1 cellular context compared by ENCODE assay signal in the genomic region with DNA sequence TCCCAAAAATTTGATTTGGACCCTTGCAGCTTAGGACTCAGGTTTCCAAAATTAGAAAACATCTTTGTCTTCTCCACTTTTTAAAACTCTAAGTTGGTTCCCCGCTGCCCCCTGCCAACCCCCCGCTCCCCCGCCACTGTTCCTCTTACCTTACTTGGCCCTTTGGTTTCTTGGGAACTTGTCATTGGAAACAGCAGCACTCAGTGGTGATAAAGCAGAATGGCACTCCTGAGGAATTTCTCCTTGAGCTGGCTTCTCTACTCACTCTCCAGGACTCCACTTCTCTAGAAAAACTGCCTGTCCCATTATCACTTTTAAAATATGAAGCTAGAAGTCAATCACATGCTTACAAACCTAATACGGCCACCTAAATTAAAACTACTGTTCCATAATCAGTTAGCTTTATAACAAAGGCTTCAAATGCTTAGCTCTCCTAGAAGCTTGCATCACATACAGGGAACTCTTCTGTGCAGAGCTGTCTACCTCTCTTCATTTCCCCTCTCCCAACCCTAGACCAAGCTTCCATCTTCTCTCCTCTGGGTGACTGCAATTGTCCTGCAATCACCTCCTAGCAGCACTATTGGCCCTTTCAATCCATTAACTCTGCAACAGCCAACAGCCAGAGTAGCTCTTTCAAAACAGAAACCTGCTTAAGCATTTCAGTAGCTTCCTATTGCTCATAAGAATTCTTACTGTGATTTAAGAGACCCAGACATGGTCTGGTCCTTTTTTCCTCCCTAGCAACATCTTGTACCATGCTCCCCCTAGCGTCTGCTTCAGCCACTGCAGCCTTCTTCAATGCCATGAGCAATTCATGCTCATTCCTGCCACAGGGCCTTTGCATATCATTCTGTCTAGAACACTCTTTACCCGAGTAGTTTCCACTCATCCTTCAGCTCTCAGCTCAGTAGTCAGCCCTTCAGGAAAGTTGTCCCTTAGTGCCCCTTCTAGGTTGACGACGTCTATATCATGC.
TF ChIP-seq lines count a peak whose summit lies in the region.

No MANE protein-coding gene starts in this region.

TF ChIP-seq in HepG2, 621 proteins besides CTCF, POLR2A, EP300 and RAD21 (continued from another document):
- TF ChIP-seq, protein P1, sequence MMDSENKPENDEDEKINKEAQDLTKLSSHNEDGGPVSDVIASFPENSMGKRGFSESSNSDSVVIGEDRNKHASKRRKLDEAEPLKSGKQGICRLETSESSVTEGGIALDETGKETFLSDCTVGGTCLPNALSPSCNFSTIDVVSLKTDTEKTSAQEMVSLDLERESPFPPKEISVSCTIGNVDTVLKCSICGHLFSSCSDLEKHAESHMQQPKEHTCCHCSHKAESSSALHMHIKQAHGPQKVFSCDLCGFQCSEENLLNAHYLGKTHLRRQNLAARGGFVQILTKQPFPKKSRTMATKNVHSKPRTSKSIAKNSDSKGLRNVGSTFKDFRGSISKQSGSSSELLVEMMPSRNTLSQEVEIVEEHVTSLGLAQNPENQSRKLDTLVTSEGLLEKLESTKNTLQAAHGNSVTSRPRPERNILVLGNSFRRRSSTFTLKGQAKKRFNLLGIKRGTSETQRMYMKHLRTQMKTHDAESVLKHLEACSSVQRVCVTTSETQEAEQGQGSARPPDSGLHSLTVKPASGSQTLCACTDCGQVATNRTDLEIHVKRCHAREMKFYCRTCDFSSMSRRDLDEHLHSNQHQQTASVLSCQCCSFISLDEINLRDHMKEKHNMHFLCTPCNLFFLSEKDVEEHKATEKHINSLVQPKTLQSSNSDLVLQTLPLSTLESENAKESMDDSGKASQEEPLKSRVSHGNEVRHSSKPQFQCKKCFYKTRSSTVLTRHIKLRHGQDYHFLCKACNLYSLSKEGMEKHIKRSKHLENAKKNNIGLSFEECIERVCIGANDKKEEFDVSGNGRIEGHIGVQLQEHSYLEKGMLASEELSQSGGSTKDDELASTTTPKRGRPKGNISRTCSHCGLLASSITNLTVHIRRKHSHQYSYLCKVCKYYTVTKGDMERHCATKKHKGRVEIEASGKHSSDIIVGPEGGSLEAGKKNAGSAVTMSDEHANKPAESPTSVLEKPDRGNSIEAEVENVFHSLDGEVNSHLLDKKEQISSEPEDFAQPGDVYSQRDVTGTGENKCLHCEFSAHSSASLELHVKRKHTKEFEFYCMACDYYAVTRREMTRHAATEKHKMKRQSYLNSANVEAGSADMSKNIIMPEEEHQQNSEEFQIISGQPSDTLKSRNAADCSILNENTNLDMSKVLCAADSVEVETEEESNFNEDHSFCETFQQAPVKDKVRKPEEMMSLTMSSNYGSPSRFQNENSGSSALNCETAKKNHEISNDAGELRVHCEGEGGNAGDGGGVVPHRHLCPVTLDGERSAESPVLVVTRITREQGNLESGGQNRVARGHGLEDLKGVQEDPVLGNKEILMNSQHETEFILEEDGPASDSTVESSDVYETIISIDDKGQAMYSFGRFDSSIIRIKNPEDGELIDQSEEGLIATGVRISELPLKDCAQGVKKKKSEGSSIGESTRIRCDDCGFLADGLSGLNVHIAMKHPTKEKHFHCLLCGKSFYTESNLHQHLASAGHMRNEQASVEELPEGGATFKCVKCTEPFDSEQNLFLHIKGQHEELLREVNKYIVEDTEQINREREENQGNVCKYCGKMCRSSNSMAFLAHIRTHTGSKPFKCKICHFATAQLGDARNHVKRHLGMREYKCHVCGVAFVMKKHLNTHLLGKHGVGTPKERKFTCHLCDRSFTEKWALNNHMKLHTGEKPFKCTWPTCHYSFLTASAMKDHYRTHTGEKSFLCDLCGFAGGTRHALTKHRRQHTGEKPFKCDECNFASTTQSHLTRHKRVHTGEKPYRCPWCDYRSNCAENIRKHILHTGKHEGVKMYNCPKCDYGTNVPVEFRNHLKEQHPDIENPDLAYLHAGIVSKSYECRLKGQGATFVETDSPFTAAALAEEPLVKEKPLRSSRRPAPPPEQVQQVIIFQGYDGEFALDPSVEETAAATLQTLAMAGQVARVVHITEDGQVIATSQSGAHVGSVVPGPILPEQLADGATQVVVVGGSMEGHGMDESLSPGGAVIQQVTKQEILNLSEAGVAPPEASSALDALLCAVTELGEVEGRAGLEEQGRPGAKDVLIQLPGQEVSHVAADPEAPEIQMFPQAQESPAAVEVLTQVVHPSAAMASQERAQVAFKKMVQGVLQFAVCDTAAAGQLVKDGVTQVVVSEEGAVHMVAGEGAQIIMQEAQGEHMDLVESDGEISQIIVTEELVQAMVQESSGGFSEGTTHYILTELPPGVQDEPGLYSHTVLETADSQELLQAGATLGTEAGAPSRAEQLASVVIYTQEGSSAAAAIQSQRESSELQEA (CRISPR knock-in tag; IDR thresholded peaks at IDR 0.05; ENCODE audit: not compliant biosample characterization): no peak
- TF ChIP-seq ZNF777 (CRISPR knock-in tag; IDR thresholded peaks at IDR 0.05) (no peak), CBX5 (CRISPR knock-in tag; IDR thresholded peaks at IDR 0.05; ENCODE audit: borderline replicate concordance) (0 out of 2 replicates have a peak, but pooled peaks have one; percentile 39), ZNF616 (CRISPR knock-in tag; IDR thresholded peaks at IDR 0.05; ENCODE audit: low read depth) (no peak), LCORL (IDR thresholded peaks at IDR 0.05) (no peak), LCORL (CRISPR knock-in tag; IDR thresholded peaks at IDR 0.05) (no peak), ZNF572 (CRISPR knock-in tag; IDR thresholded peaks at IDR 0.05) (no peak), GATAD2A (CRISPR knock-in tag; IDR thresholded peaks at IDR 0.05) (no peak), ZNF792 (CRISPR knock-in tag; IDR thresholded peaks at IDR 0.05) (no peak), RFX3 (CRISPR knock-in tag; IDR thresholded peaks at IDR 0.05) (no peak), ZBTB21 (CRISPR knock-in tag; IDR thresholded peaks at IDR 0.05) (no peak), HOXA7 (CRISPR knock-in tag; IDR thresholded peaks at IDR 0.05) (no peak), KLF15 (CRISPR knock-in tag; IDR thresholded peaks at IDR 0.05; ENCODE audit: borderline replicate concordance) (no peak), MAF1 (CRISPR knock-in tag; IDR thresholded peaks at IDR 0.05; ENCODE audit: borderline replicate concordance) (no peak), CREM (IDR thresholded peaks at IDR 0.05) (no peak), CREM (CRISPR knock-in tag; IDR thresholded peaks at IDR 0.05) (no peak), ZNF484 (CRISPR knock-in tag; IDR thresholded peaks at IDR 0.05; ENCODE audit: borderline replicate concordance, low read depth) (no peak), U2AF1 (optimal IDR thresholded peaks at IDR 0.05; ENCODE audit: low read depth, low read length) (no peak), ZNF530 (CRISPR knock-in tag; IDR thresholded peaks at IDR 0.05; ENCODE audit: low read depth) (no peak), TEAD3 (CRISPR knock-in tag; optimal IDR thresholded peaks at IDR 0.05; ENCODE audit: borderline replicate concordance) (peak; percentile 30), STAG1 (CRISPR knock-in tag; IDR thresholded peaks at IDR 0.05) (peak; percentile 83)
- TF ChIP-seq, protein P2, sequence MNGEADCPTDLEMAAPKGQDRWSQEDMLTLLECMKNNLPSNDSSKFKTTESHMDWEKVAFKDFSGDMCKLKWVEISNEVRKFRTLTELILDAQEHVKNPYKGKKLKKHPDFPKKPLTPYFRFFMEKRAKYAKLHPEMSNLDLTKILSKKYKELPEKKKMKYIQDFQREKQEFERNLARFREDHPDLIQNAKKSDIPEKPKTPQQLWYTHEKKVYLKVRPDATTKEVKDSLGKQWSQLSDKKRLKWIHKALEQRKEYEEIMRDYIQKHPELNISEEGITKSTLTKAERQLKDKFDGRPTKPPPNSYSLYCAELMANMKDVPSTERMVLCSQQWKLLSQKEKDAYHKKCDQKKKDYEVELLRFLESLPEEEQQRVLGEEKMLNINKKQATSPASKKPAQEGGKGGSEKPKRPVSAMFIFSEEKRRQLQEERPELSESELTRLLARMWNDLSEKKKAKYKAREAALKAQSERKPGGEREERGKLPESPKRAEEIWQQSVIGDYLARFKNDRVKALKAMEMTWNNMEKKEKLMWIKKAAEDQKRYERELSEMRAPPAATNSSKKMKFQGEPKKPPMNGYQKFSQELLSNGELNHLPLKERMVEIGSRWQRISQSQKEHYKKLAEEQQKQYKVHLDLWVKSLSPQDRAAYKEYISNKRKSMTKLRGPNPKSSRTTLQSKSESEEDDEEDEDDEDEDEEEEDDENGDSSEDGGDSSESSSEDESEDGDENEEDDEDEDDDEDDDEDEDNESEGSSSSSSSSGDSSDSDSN (CRISPR knock-in tag; IDR thresholded peaks at IDR 0.05): no peak
- TF ChIP-seq, protein P3, sequence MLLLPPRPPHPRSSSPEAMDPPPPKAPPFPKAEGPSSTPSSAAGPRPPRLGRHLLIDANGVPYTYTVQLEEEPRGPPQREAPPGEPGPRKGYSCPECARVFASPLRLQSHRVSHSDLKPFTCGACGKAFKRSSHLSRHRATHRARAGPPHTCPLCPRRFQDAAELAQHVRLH (CRISPR knock-in tag; IDR thresholded peaks at IDR 0.05; ENCODE audit: borderline replicate concordance, low read depth): no peak
- TF ChIP-seq, protein P4, sequence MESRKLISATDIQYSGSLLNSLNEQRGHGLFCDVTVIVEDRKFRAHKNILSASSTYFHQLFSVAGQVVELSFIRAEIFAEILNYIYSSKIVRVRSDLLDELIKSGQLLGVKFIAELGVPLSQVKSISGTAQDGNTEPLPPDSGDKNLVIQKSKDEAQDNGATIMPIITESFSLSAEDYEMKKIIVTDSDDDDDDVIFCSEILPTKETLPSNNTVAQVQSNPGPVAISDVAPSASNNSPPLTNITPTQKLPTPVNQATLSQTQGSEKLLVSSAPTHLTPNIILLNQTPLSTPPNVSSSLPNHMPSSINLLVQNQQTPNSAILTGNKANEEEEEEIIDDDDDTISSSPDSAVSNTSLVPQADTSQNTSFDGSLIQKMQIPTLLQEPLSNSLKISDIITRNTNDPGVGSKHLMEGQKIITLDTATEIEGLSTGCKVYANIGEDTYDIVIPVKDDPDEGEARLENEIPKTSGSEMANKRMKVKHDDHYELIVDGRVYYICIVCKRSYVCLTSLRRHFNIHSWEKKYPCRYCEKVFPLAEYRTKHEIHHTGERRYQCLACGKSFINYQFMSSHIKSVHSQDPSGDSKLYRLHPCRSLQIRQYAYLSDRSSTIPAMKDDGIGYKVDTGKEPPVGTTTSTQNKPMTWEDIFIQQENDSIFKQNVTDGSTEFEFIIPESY (CRISPR knock-in tag; IDR thresholded peaks at IDR 0.05): 0 out of 2 replicates have a peak, but pooled peaks have one; percentile 17
- TF ChIP-seq, protein P5, sequence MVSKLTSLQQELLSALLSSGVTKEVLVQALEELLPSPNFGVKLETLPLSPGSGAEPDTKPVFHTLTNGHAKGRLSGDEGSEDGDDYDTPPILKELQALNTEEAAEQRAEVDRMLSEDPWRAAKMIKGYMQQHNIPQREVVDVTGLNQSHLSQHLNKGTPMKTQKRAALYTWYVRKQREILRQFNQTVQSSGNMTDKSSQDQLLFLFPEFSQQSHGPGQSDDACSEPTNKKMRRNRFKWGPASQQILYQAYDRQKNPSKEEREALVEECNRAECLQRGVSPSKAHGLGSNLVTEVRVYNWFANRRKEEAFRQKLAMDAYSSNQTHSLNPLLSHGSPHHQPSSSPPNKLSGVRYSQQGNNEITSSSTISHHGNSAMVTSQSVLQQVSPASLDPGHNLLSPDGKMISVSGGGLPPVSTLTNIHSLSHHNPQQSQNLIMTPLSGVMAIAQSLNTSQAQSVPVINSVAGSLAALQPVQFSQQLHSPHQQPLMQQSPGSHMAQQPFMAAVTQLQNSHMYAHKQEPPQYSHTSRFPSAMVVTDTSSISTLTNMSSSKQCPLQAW (CRISPR knock-in tag; IDR thresholded peaks at IDR 0.05): no peak
- TF ChIP-seq, protein P6, sequence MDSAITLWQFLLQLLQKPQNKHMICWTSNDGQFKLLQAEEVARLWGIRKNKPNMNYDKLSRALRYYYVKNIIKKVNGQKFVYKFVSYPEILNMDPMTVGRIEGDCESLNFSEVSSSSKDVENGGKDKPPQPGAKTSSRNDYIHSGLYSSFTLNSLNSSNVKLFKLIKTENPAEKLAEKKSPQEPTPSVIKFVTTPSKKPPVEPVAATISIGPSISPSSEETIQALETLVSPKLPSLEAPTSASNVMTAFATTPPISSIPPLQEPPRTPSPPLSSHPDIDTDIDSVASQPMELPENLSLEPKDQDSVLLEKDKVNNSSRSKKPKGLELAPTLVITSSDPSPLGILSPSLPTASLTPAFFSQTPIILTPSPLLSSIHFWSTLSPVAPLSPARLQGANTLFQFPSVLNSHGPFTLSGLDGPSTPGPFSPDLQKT (CRISPR knock-in tag; IDR thresholded peaks at IDR 0.05; ENCODE audit: borderline replicate concordance): no peak
TF ChIP-seq in HepG2: peak in this region for 16.
